20 cellular contexts compared by ENCODE assay signal in genomic region chr10:113689574-113689973, GRCh38. TPM values are rescaled to one million over a fixed set of nuclear protein-coding genes. Genes with fewer than 3 reads are reported as not detected.
DNase-seq lines count a peak whose midpoint lies in the region; ATAC-seq lines count a peak whose summit lies in the region.
"Had no signal": no experiment of that assay in that cellular context is flagged by ENCODE, and none has a peak within 500 bp of the region (broad histone marks: within the 10 kb centered on the region; RNA-seq: fewer than 3 reads in every experiment).

No MANE protein-coding gene starts in this region.

- POLR2A ChIA-PET in activated CD4-positive, alpha-beta T cell treated with anti-CD3 and anti-CD28 coated beads for 36 hours (lab: Charles Lee) = no interaction called here
- POLR2A ChIA-PET in CD4-positive, alpha-beta memory T cell (lab: Charles Lee; ENCODE audit: partially characterized antibody) = interaction anchor here (1.6 kb wide), 1 partner anchor 9 kb away, joined by 11 read pairs; the partner anchor contains the start of gene CASP7

- no peaks in the 10 kb centered on the region for H3K9me2 ChIP-seq in Karpas-422 (replicated peaks; ENCODE audit: insufficient read depth, low read length)

- peak overlapping the region; percentile 53 for H3K27ac Mint-ChIP-seq in activated CD4-positive, alpha-beta T cell treated with anti-CD3 and anti-CD28 coated beads for 36 hours
- peak overlapping the region in 6 of 7 donors; percentile 8 to 64 (median 24) for H3K27ac Mint-ChIP-seq in CD4-positive, alpha-beta memory T cell
- peak overlapping the region in 1 of 2 donors; percentile 41 for H3K27ac Mint-ChIP-seq in effector memory CD8-positive, alpha-beta T cell

- no peaks in the 10 kb centered on the region for H4K20me1 ChIP-seq in Karpas-422 (ENCODE audit: insufficient read depth, low read depth, low read length)

- H3K9me3 Mint-ChIP-seq in activated CD4-positive, alpha-beta T cell treated with anti-CD3 and anti-CD28 coated beads for 36 hours (ENCODE audit: low read depth) = peaks cover 50% of the 10 kb centered on the region
- peaks cover 7 to 67% (median 47%) of the 10 kb centered on the region in 8 donors for H3K9me3 Mint-ChIP-seq in CD4-positive, alpha-beta memory T cell
- peaks cover 4 to 24% of the 10 kb centered on the region in 2 donors for H3K9me3 Mint-ChIP-seq in effector memory CD8-positive, alpha-beta T cell

- intact Hi-C loops in activated CD4-positive, alpha-beta T cell treated with anti-CD3 and anti-CD28 coated beads for 36 hours (cut with DNase I, micrococcal nuclease) = loop anchor here in 1 of 2 experiments (10.0 kb wide), 3 partner anchors 705 to 1245 kb away; partner anchors contain the start of gene TRUB1
- intact Hi-C loops in CD4-positive, alpha-beta memory T cell (cut with micrococcal nuclease) = no loop called here

- peaks cover 16% of the 10 kb centered on the region for H3K4me1 ChIP-seq in CD4-positive, alpha-beta memory T cell (ENCODE audit: insufficient read depth, low read length)
- no peaks in the 10 kb centered on the region for H3K4me1 ChIP-seq in Karpas-422 (ENCODE audit: low read length)

- no peak overlapping the region for H3K4me3 ChIP-seq in CD4-positive, alpha-beta memory T cell (ENCODE audit: low read length in 2 of 2)
- no peak overlapping the region for H3K4me3 ChIP-seq in Karpas-422 (ENCODE audit: low read length)
- H3K4me3 ChIP-seq: K562, PC-9 had no signal

- H2AFZ ChIP-seq in Karpas-422 (ENCODE audit: low read length) = no peak overlapping the region
- H2AFZ ChIP-seq: PC-9 had no signal

- peaks cover 11% of the 10 kb centered on the region for H3K36me3 ChIP-seq in CD4-positive, alpha-beta memory T cell (ENCODE audit: insufficient read depth, low read length)
- peaks cover 14% of the 10 kb centered on the region for H3K36me3 ChIP-seq in Karpas-422 (ENCODE audit: insufficient read depth, low read length)

- CTCF ChIA-PET in activated CD4-positive, alpha-beta T cell treated with anti-CD3 and anti-CD28 coated beads for 36 hours (lab: Charles Lee) = no interaction called here
- CTCF ChIA-PET in CD4-positive, alpha-beta memory T cell (lab: Charles Lee; ENCODE audit: partially characterized antibody) = no interaction called here

- ATAC-seq in activated CD4-positive, alpha-beta T cell treated with anti-CD3 and anti-CD28 coated beads for 36 hours = no peak
- ATAC-seq in effector memory CD8-positive, alpha-beta T cell (replicated peaks) = no peak
- ATAC-seq: K562 had no signal

- no peak overlapping the region for H3K4me2 ChIP-seq in Karpas-422 (ENCODE audit: low read depth, low read length, poor library complexity, severe bottlenecking)
- H3K4me2 ChIP-seq: PC-9 had no signal

- no peak for DNase-seq in activated CD4-positive, alpha-beta T cell treated with anti-CD3 and anti-CD28 coated beads for 36 hours
- no peak for DNase-seq in activated CD4-positive, alpha-beta T cell treated with anti-CD3 and anti-CD28 coated beads for 4 hours
- no peak for DNase-seq in CD4-positive, alpha-beta memory T cell
- DNase-seq in Karpas-422 (peak; percentile 35), dermis blood vessel endothelial cell (no peak), NCI-H187 (lab: John Stamatoyannopoulos, UW) (no peak)
- no peak for DNase-seq in effector memory CD8-positive, alpha-beta T cell
- DNase-seq in activated naive CD4-positive, alpha-beta T cell treated with Interleukin-2 at 50 U/mL for 16 hours = no peak
- DNase-seq: DND-41, NCI-H1092, NCI-H146, NCI-H2081 treated with DMSO at 0.1 percent for 48 hours, NCI-H510A, NCI-H774, PC-9 had no signal

- no peak overlapping the region for H3K4me3 Mint-ChIP-seq in activated CD4-positive, alpha-beta T cell treated with anti-CD3 and anti-CD28 coated beads for 36 hours
- peak overlapping the region in 6 of 8 donors; percentile 17 to 71 (median 51) for H3K4me3 Mint-ChIP-seq in CD4-positive, alpha-beta memory T cell
- peak overlapping the region; percentile 46 to 70 for H3K4me3 Mint-ChIP-seq in effector memory CD8-positive, alpha-beta T cell

- peaks cover 4 to 5% of the 10 kb centered on the region in 2 donors for H3K9me3 ChIP-seq in CD4-positive, alpha-beta memory T cell (ENCODE audit: control insufficient read depth in 1 of 2, low read length in 2 of 2)
- peaks cover 41% of the 10 kb centered on the region for H3K9me3 ChIP-seq in Karpas-422 (ENCODE audit: low read length)

- no peaks in the 10 kb centered on the region for H3K27me3 ChIP-seq in CD4-positive, alpha-beta memory T cell (ENCODE audit: insufficient read depth, low read length)
- no peaks in the 10 kb centered on the region for H3K27me3 ChIP-seq in Karpas-422 (ENCODE audit: low read length)

- H3K36me3 Mint-ChIP-seq in activated CD4-positive, alpha-beta T cell treated with anti-CD3 and anti-CD28 coated beads for 36 hours (ENCODE audit: low read depth) = peaks cover 69% of the 10 kb centered on the region
- H3K36me3 Mint-ChIP-seq in CD4-positive, alpha-beta memory T cell = peaks cover 71 to 84% of the 10 kb centered on the region in 2 donors
- peaks cover 10% of the 10 kb centered on the region for H3K36me3 Mint-ChIP-seq in effector memory CD8-positive, alpha-beta T cell (ENCODE audit: insufficient read depth)

- H3K79me2 ChIP-seq in Karpas-422 (ENCODE audit: low read length) = peaks cover 95% of the 10 kb centered on the region

- H3K9ac ChIP-seq in Karpas-422 (ENCODE audit: low read length) = no peak overlapping the region

- peaks cover 18% of the 10 kb centered on the region for H3K4me1 Mint-ChIP-seq in activated CD4-positive, alpha-beta T cell treated with anti-CD3 and anti-CD28 coated beads for 36 hours
- peaks cover 23 to 47% (median 39%) of the 10 kb centered on the region in 4 donors for H3K4me1 Mint-ChIP-seq in CD4-positive, alpha-beta memory T cell
- peaks cover 24 to 39% of the 10 kb centered on the region in 2 donors for H3K4me1 Mint-ChIP-seq in effector memory CD8-positive, alpha-beta T cell (ENCODE audit: low read depth in 2 of 2)

- no peaks in the 10 kb centered on the region for H3K27me3 Mint-ChIP-seq in activated CD4-positive, alpha-beta T cell treated with anti-CD3 and anti-CD28 coated beads for 36 hours
- H3K27me3 Mint-ChIP-seq in CD4-positive, alpha-beta memory T cell = no peaks in the 10 kb centered on the region
- H3K27me3 Mint-ChIP-seq in effector memory CD8-positive, alpha-beta T cell = no peaks in the 10 kb centered on the region

- no peak overlapping the region for H3K27ac ChIP-seq in CD4-positive, alpha-beta memory T cell (ENCODE audit: low read depth, low read length)
- no peak overlapping the region for H3K27ac ChIP-seq in Karpas-422 (ENCODE audit: low read length)
- H3K27ac ChIP-seq: PC-9 had no signal

RNA-seq across cellular contexts. Expression of gene CASP7, which starts 9.9 kb away (rescaled TPM):
- 10 to 100 TPM; 14.6 to 16.4 TPM for total RNA-seq in activated CD4-positive, alpha-beta T cell treated with anti-CD3 and anti-CD28 coated beads for 36 hours
- total RNA-seq in CD4-positive, alpha-beta memory T cell = 10 to 100 TPM; 18.2 to 23.1 TPM
- 10 to 100 TPM; 16.4 to 22.7 TPM for polyA plus RNA-seq in CD4-positive, alpha-beta memory T cell
- 9.9 and 15.3 TPM in 2 replicates for total RNA-seq in Karpas-422 (2014; rRNA removed; shearing (Covaris generic); ENCODE audit: low replicate concordance)
- 64.5 and 71.8 TPM in 2 replicates for total RNA-seq in dermis blood vessel endothelial cell

RNA-seq across cellular contexts. Expression of gene NRAP, which starts 25.7 kb away (rescaled TPM):
- not detected for total RNA-seq in activated CD4-positive, alpha-beta T cell treated with anti-CD3 and anti-CD28 coated beads for 36 hours
- not detected for total RNA-seq in CD4-positive, alpha-beta memory T cell
- not detected for polyA plus RNA-seq in CD4-positive, alpha-beta memory T cell
- 0.04 TPM in 1 of 2 replicates, not detected in the other for total RNA-seq in Karpas-422 (2014; rRNA removed; shearing (Covaris generic); ENCODE audit: low replicate concordance)
- not detected in 2 replicates for total RNA-seq in dermis blood vessel endothelial cell
- total RNA-seq: A172, H1, K562, M059J, PC-9 had no signal
- polyA plus RNA-seq: BJ, H1, K562 had no signal
